Comparison of ENCODE assay signal across 9 cellular contexts in the genomic region with DNA sequence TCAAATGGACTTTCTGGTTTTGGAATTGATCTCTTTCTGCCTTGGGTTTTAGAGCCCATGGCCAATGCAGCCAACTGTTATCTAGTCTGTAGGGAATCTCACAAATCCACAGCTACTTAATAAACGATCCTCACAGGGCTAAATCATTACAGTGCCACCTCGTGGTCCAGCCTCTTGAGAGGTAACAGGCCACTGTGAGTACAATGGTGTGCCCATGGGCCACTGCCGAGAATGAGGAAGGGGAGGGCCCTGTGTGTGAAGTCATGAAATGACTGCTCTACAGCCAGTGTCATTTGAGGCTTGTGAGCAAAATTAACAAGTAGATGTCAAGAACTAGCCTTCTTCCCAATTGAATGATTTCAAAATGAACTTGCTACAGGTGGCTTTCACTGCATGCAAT. TPM values are rescaled to one million over a fixed set of nuclear protein-coding genes. Genes with fewer than 3 reads are reported as not detected.
DNase-seq lines count a peak whose midpoint lies in the region; ATAC-seq and TF ChIP-seq lines count a peak whose summit lies in the region.
"Had no signal": no experiment of that assay in that cellular context is flagged by ENCODE, and none has a peak within 500 bp of the region (broad histone marks: within the 10 kb centered on the region; RNA-seq: fewer than 3 reads in every experiment).

No MANE protein-coding gene starts in this region.

- DNase-seq in stimulated activated naive CD8-positive, alpha-beta T cell treated with anti-CD3 and anti-CD28 coated beads, Interleukin-15, amount 100 ng/mL, for 72 hours, result no peak
- no peak for DNase-seq in stimulated activated naive CD8-positive, alpha-beta T cell treated with anti-CD3 and anti-CD28 coated beads, Interleukin-15, Interleukin-2, amounts not matched to agents 100 U/mL and 50 U/mL, for 24 hours
- DNase-seq in Karpas-422, result peak; percentile 67
- DNase-seq in WERI-Rb-1, result peak; percentile 87
- DNase-seq in neuronal stem cell (ENCODE audit: low spot score), result no peak

- H3K4me1 ChIP-seq in Karpas-422 (ENCODE audit: low read length) (no peaks in the 10 kb centered on the region), liver (ENCODE audit: control insufficient read depth in 4 of 4, insufficient read depth in 4 of 4, low read length in 3 of 4) (peaks cover 0 to 3% (median 0%) of the 10 kb centered on the region in 4 donors), neuronal stem cell (ENCODE audit: control insufficient read depth in 2 of 2, insufficient read depth in 1 of 2, low read depth in 1 of 2, low read length in 2 of 2) (no peaks in the 10 kb centered on the region)

- H4K8ac ChIP-seq in neuronal stem cell (ENCODE audit: low read depth, low read length), result no peak overlapping the region

- ATAC-seq in stimulated activated naive CD8-positive, alpha-beta T cell treated with anti-CD3 and anti-CD28 coated beads, Interleukin-15, amount 100 ng/mL, for 72 hours, result peak; percentile 25
- ATAC-seq in stimulated activated naive CD8-positive, alpha-beta T cell treated with anti-CD3 and anti-CD28 coated beads, Interleukin-15, Interleukin-2, amounts not matched to agents 100 U/mL and 50 U/mL, for 24 hours, result no peak
- ATAC-seq in HG02884 (IDR thresholded peaks at IDR 0.05; ENCODE audit: unreplicated experiment), result no peak
- no peak for ATAC-seq in HG02571 (IDR thresholded peaks at IDR 0.05; ENCODE audit: unreplicated experiment)

- H3K79me2 ChIP-seq in Karpas-422 (ENCODE audit: low read length), result no peaks in the 10 kb centered on the region

- no peak overlapping the region for H2AK5ac ChIP-seq in neuronal stem cell (ENCODE audit: low read depth, low read length)

- H3K4me1 Mint-ChIP-seq in stimulated activated naive CD8-positive, alpha-beta T cell treated with anti-CD3 and anti-CD28 coated beads, Interleukin-15, amount 100 ng/mL, for 72 hours, result peaks cover 18% of the 10 kb centered on the region

- no peak overlapping the region for H3K4me3 Mint-ChIP-seq in stimulated activated naive CD8-positive, alpha-beta T cell treated with anti-CD3 and anti-CD28 coated beads, Interleukin-15, amount 100 ng/mL, for 72 hours

- TF ChIP-seq CTCF in WERI-Rb-1 (IDR thresholded peaks at IDR 0.05; ENCODE audit: low read depth, low read length), result peak; percentile 76
- TF ChIP-seq CTCF in liver (IDR thresholded peaks at IDR 0.05; ENCODE audit: low read depth, low read length, missing input control), result peak; percentile 24

- H3K4me2 ChIP-seq in Karpas-422 (ENCODE audit: low read depth, low read length, poor library complexity, severe bottlenecking) (no peak overlapping the region), neuronal stem cell (ENCODE audit: insufficient read depth, low read length, poor library complexity, severe bottlenecking) (no peak overlapping the region)

- peaks cover 8 to 17% of the 10 kb centered on the region in 2 donors for H3K9me3 Mint-ChIP-seq in stimulated activated naive CD8-positive, alpha-beta T cell treated with anti-CD3 and anti-CD28 coated beads, Interleukin-15, amount 100 ng/mL, for 72 hours

- no peak overlapping the region for H2BK120ac ChIP-seq in neuronal stem cell (ENCODE audit: low read depth, low read length)

- H3K9ac ChIP-seq in Karpas-422 (ENCODE audit: low read length), result no peak overlapping the region
- no peak overlapping the region for H3K9ac ChIP-seq in liver (ENCODE audit: low read depth in 1 of 2, low read length in 2 of 2)
- no peak overlapping the region for H3K9ac ChIP-seq in neuronal stem cell (ENCODE audit: low read depth, low read length, poor library complexity)

- H3K14ac ChIP-seq in neuronal stem cell (ENCODE audit: low read length), result no peak overlapping the region

- no peak overlapping the region for H3K18ac ChIP-seq in neuronal stem cell (ENCODE audit: low read length)

- H3K4me3 ChIP-seq in Karpas-422 (ENCODE audit: low read length), result no peak overlapping the region
- no peak overlapping the region for H3K4me3 ChIP-seq in WERI-Rb-1 (ENCODE audit: low read depth, low read length)
- H3K4me3 ChIP-seq in liver (ENCODE audit: low read depth in 1 of 3, low read length in 3 of 3), result no peak overlapping the region
- no peak overlapping the region for H3K4me3 ChIP-seq in neuronal stem cell (ENCODE audit: low read length in 2 of 2)

- no peaks in the 10 kb centered on the region for H3K27me3 Mint-ChIP-seq in stimulated activated naive CD8-positive, alpha-beta T cell treated with anti-CD3 and anti-CD28 coated beads, Interleukin-15, amount 100 ng/mL, for 72 hours

- peak; percentile 67 to 71 for TF ChIP-seq RAD21 in liver (IDR thresholded peaks at IDR 0.05)

- 20% methylated on average over 3 of the region's 3 CpGs for WGBS in liver
- no CpG with 5 or more reads among the region's 3 CpGs for WGBS in neuronal stem cell (ENCODE audit: extremely low coverage in 2 of 2, insufficient read length in 2 of 2, insufficient replicate concordance in 1 of 2), 2 donors

- no peaks in the 10 kb centered on the region for H3K27me3 ChIP-seq in Karpas-422 (ENCODE audit: low read length)
- no peaks in the 10 kb centered on the region for H3K27me3 ChIP-seq in WERI-Rb-1 (ENCODE audit: insufficient read depth, low read depth, severe bottlenecking)
- no peaks in the 10 kb centered on the region for H3K27me3 ChIP-seq in liver (ENCODE audit: control insufficient read depth in 4 of 4, insufficient read depth in 4 of 4, low read length in 3 of 4)
- peaks cover 0 to 36% (median 0%) of the 10 kb centered on the region in 3 experiments for H3K27me3 ChIP-seq in neuronal stem cell (ENCODE audit: control insufficient read depth in 3 of 3, insufficient read depth in 3 of 3, low read depth in 1 of 3, low read length in 3 of 3)

- no peak overlapping the region for H3K27ac Mint-ChIP-seq in stimulated activated naive CD8-positive, alpha-beta T cell treated with anti-CD3 and anti-CD28 coated beads, Interleukin-15, amount 100 ng/mL, for 72 hours

- no peak overlapping the region for H4K91ac ChIP-seq in neuronal stem cell (ENCODE audit: low read depth, low read length, poor library complexity)

- H3K9me2 ChIP-seq in Karpas-422 (replicated peaks; ENCODE audit: insufficient read depth, low read length), result no peaks in the 10 kb centered on the region

- H2BK12ac ChIP-seq in neuronal stem cell (ENCODE audit: low read length), result no peak overlapping the region

- H3K79me1 ChIP-seq in neuronal stem cell (ENCODE audit: low read depth, low read length), result no peaks in the 10 kb centered on the region

- H3K4ac ChIP-seq in neuronal stem cell (ENCODE audit: low read length), result no peak overlapping the region

- no peaks in the 10 kb centered on the region for H4K20me1 ChIP-seq in Karpas-422 (ENCODE audit: insufficient read depth, low read depth, low read length)

- H3K9me3 ChIP-seq in Karpas-422 (ENCODE audit: low read length), result no peaks in the 10 kb centered on the region
- H3K9me3 ChIP-seq in WERI-Rb-1 (ENCODE audit: severe bottlenecking), result peaks cover 5% of the 10 kb centered on the region
- no peaks in the 10 kb centered on the region for H3K9me3 ChIP-seq in liver (ENCODE audit: control insufficient read depth in 4 of 4, low read length in 3 of 4)
- no peaks in the 10 kb centered on the region for H3K9me3 ChIP-seq in neuronal stem cell (replicated peaks in 1 of 2; ENCODE audit: control insufficient read depth in 2 of 2, insufficient read depth in 1 of 2, low read depth in 1 of 2, low read length in 2 of 2)
- H3K9me3 ChIP-seq: neutrophil had no signal

- H2BK15ac ChIP-seq in neuronal stem cell (ENCODE audit: low read length), result no peak overlapping the region

- H2AFZ ChIP-seq in Karpas-422 (ENCODE audit: low read length) (no peak overlapping the region), neuronal stem cell (ENCODE audit: low read length) (no peak overlapping the region)

- H2BK5ac ChIP-seq in neuronal stem cell (ENCODE audit: low read length), result no peak overlapping the region

- no peak overlapping the region for H3K23ac ChIP-seq in neuronal stem cell (ENCODE audit: low read depth, low read length, poor library complexity)

- H3K27ac ChIP-seq in Karpas-422 (ENCODE audit: low read length), result no peak overlapping the region
- no peak overlapping the region for H3K27ac ChIP-seq in WERI-Rb-1
- no peak overlapping the region for H3K27ac ChIP-seq in liver (ENCODE audit: low read depth in 1 of 2, low read length in 2 of 2)
- H3K27ac ChIP-seq in neuronal stem cell (replicated peaks; ENCODE audit: low read length), result no peak overlapping the region
- H3K27ac ChIP-seq: neutrophil had no signal

- H3K36me3 ChIP-seq in Karpas-422 (ENCODE audit: insufficient read depth, low read length) (no peaks in the 10 kb centered on the region), WERI-Rb-1 (no peaks in the 10 kb centered on the region), liver (ENCODE audit: control insufficient read depth in 4 of 4, insufficient read depth in 3 of 4, low read depth in 1 of 4, low read length in 3 of 4) (no peaks in the 10 kb centered on the region), neuronal stem cell (replicated peaks in 1 of 2; ENCODE audit: control insufficient read depth in 2 of 2, insufficient read depth in 2 of 2, low read length in 2 of 2) (no peaks in the 10 kb centered on the region)
- H3K36me3 ChIP-seq: neutrophil had no signal

TF ChIP-seq in liver, 16 proteins besides CTCF, POLR2A, EP300 and RAD21 (continues in another document):
- TF ChIP-seq NR2F2 (IDR thresholded peaks at IDR 0.05) (no peak), TAF1 (conservative IDR thresholded peaks at IDR 0.05) (no peak), FOXA1 (IDR thresholded peaks at IDR 0.05) (no peak), MAX (IDR thresholded peaks at IDR 0.05) (no peak)

RNA-seq across cellular contexts. Expression of gene GMPR, which starts 54.3 kb away (rescaled TPM):
- total RNA-seq in Karpas-422 (2014; rRNA removed; shearing (Covaris generic); ENCODE audit: low replicate concordance), result not detected in 2 replicates
- 10 to 100 TPM in 1 of 2 donors, 1 to 10 TPM in 1; 2.8 to 50.2 TPM for total RNA-seq in liver
- 1 to 10 TPM; 2.1 to 5.6 TPM for polyA plus RNA-seq in liver
- polyA plus RNA-seq in neuronal stem cell (2013, experiment 1 of 2), result 0.20 TPM
- polyA plus RNA-seq in neuronal stem cell (2013, experiment 2 of 2), result 0.54 TPM

RNA-seq across cellular contexts. Expression of gene MYLIP, which starts 55.2 kb away (rescaled TPM):
- total RNA-seq in Karpas-422 (2014; rRNA removed; shearing (Covaris generic); ENCODE audit: low replicate concordance), result 69.5 and 71.0 TPM in 2 replicates
- 10 to 100 TPM in 1 of 2 donors, 1 to 10 TPM in 1; 5.8 to 29.4 TPM for total RNA-seq in liver
- 1 to 10 TPM; 2.7 to 3.0 TPM for polyA plus RNA-seq in liver
- 4.2 TPM for polyA plus RNA-seq in neuronal stem cell (2013, experiment 1 of 2)
- 3.9 TPM for polyA plus RNA-seq in neuronal stem cell (2013, experiment 2 of 2)

Comparison
In these comparisons a context has a peak if more than half of its experiments do, and no peak if none do; other contexts are left out.
1. DNase-seq: peak in Karpas-422 (single experiment) and WERI-Rb-1 (single experiment); none in stimulated activated naive CD8-positive, alpha-beta T cell treated with anti-CD3 and anti-CD28 coated beads, Interleukin-15, amount 100 ng/mL, for 72 hours (0 of 2), stimulated activated naive CD8-positive, alpha-beta T cell treated with anti-CD3 and anti-CD28 coated beads, Interleukin-15, Interleukin-2, amounts not matched to agents 100 U/mL and 50 U/mL, for 24 hours (single experiment) and neuronal stem cell (single experiment).